17 cellular contexts compared by ENCODE assay signal in the genomic region with DNA sequence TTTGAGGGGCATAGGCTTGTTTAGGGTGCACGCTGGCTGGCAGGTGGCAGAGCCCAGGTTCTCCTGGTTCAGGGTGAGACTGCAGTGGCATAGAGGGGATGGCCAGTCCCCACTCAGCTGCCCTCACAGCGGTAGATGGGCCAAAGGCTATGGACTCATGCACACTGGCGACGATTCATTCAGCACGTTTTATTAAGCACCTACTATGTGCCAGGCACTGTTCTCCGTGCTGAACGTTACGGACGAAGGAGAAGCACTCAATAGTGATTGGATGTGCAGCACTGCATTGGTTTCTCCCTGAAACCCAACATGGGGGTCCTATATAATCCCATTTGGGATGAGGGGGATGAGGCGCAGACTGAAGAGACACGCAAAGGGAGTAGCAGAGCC. TPM values are rescaled to one million over a fixed set of nuclear protein-coding genes. Genes with fewer than 3 reads are reported as not detected.
DNase-seq lines count a peak whose midpoint lies in the region; ATAC-seq, FAIRE-seq and TF ChIP-seq lines count a peak whose summit lies in the region.
"Had no signal": no experiment of that assay in that cellular context is flagged by ENCODE, and none has a peak within 500 bp of the region (broad histone marks: within the 10 kb centered on the region; RNA-seq: fewer than 3 reads in every experiment).

No MANE protein-coding gene starts in this region.

- H3K27me3 ChIP-seq in heart left ventricle = no peaks in the 10 kb centered on the region
- no peaks in the 10 kb centered on the region for H3K27me3 ChIP-seq in ovary

- H3K4me3 ChIP-seq in heart left ventricle = peak overlapping the region in 3 of 12 donors; percentile 6 to 27 (median 16)
- H3K4me3 ChIP-seq in fibroblast of the aortic adventitia (ENCODE audit: low read depth, low read length) = peak overlapping the region; percentile 17
- no peak overlapping the region for H3K4me3 ChIP-seq in ovary
- H3K4me3 ChIP-seq in mucosa of descending colon = no peak overlapping the region
- H3K4me3 ChIP-seq: psoas muscle had no signal

- intact Hi-C loops in heart left ventricle (cut with DNase I) (no loop called here), Right ventricle myocardium inferior (cut with DNase I) (loop anchor here (10.0 kb wide), 1 partner anchor 210 kb away; a partner anchor contains a TSS), ovary (cut with DNase I) (loop anchor here in 2 of 4 donors (10.0 kb wide), 1 partner anchor 60 kb away; no protein-coding TSS in a partner anchor), mucosa of descending colon (cut with DNase I, micrococcal nuclease) (no loop called here)

- WGBS in heart left ventricle, 4 donors = 74 to 88% (median 80%) methylated on average over 11 of the region's 11 CpGs
- WGBS in ovary, 3 donors = 61 to 65% (median 64%) methylated on average over 11 of the region's 11 CpGs

- TF ChIP-seq CTCF in heart left ventricle (IDR thresholded peaks at IDR 0.05) = no peak
- no peak for TF ChIP-seq CTCF in fibroblast of the aortic adventitia (IDR thresholded peaks at IDR 0.05; ENCODE audit: insufficient read depth, low read length)
- TF ChIP-seq CTCF in ovary (IDR thresholded peaks at IDR 0.05) = no peak
- no peak for TF ChIP-seq CTCF in mucosa of descending colon (IDR thresholded peaks at IDR 0.05)

- H3K36me3 ChIP-seq in heart left ventricle = no peaks in the 10 kb centered on the region
- H3K36me3 ChIP-seq in ovary = no peaks in the 10 kb centered on the region
- H3K36me3 ChIP-seq in mucosa of descending colon (ENCODE audit: low read depth) = no peaks in the 10 kb centered on the region

- H3K9me3 ChIP-seq in heart left ventricle (no peaks in the 10 kb centered on the region), ovary (no peaks in the 10 kb centered on the region), mucosa of descending colon (no peaks in the 10 kb centered on the region)
- H3K9me3 ChIP-seq: psoas muscle, SK-N-SH had no signal

- DNase-seq in heart left ventricle = no peak
- DNase-seq in Right ventricle myocardium inferior (ENCODE audit: missing footprints) = no peak
- no peak for DNase-seq in fibroblast of the aortic adventitia (ENCODE audit: low read depth)
- DNase-seq in ovary = no peak
- DNase-seq in urothelium cell line (ENCODE audit: low spot score) = no peak
- DNase-seq in T-helper 1 cell = no peak
- no peak for DNase-seq in mucosa of descending colon
- no peak for DNase-seq in NCI-H524 treated with DMSO at 0.1 percent for 48 hours (lab: John Stamatoyannopoulos, UW)
- DNase-seq: activated CD8-positive, alpha-beta memory T cell treated with anti-CD3 and anti-CD28 coated beads, Interleukin-2, amount 50 U/mL, for 4 hours; effector CD4-positive, alpha-beta T cell; NCI-H187 treated with DMSO at 0.1 percent for 48 hours; NK-92 treated with Interleukin-12 subunit alpha and Interleukin-12 subunit beta, amount 100 ng/mL, for 24 hours; stimulated activated naive CD8-positive, alpha-beta T cell treated with anti-CD3 and anti-CD28 coated beads, Interleukin-15, amount 100 ng/mL, for 72 hours had no signal

- peak; percentile 9 for FAIRE-seq in urothelium cell line (lab: Jason Lieb, UNC)

- peak overlapping the region in 11 of 12 donors; percentile 73 to 89 (median 86) for H3K27ac ChIP-seq in heart left ventricle
- H3K27ac ChIP-seq in ovary = peak overlapping the region; percentile 39 to 88
- H3K27ac ChIP-seq: KMS-11, VCaP had no signal

- no peak for TF ChIP-seq EP300 in ovary (IDR thresholded peaks at IDR 0.05)

- ATAC-seq in heart left ventricle (no peak), Right ventricle myocardium inferior (no peak), mucosa of descending colon (no peak)
- ATAC-seq: stimulated activated naive CD8-positive, alpha-beta T cell treated with anti-CD3 and anti-CD28 coated beads, Interleukin-15, amount 100 ng/mL, for 72 hours had no signal

- H3K4me1 ChIP-seq in heart left ventricle (peaks cover 11 to 99% (median 75%) of the 10 kb centered on the region in 12 donors), ovary (ENCODE audit: insufficient read depth) (peaks cover 50% of the 10 kb centered on the region), mucosa of descending colon (ENCODE audit: low read depth) (peaks cover 14% of the 10 kb centered on the region)

- TF ChIP-seq POLR2A in heart left ventricle (IDR thresholded peaks at IDR 0.05) (no peak), ovary (IDR thresholded peaks at IDR 0.05) (no peak)

RNA-seq across cellular contexts. Expression of a gene that starts 8.6 kb away (rescaled TPM):
- total RNA-seq in heart left ventricle = 10 to 100 TPM in 7 of 9 donors, 1 to 10 TPM in 2; 7.6 to 23.4 (median 12.7) TPM
- 10 to 100 TPM in 1 of 2 donors, 1 to 10 TPM in 1; 7.7 to 14.2 TPM for polyA plus RNA-seq in heart left ventricle
- total RNA-seq in Right ventricle myocardium inferior = 16.0 TPM
- 3.3 and 6.6 TPM in 2 replicates for total RNA-seq in fibroblast of the aortic adventitia (ENCODE audit: low replicate concordance)
- 10 to 100 TPM in 5 of 7 donors, 1 to 10 TPM in 2; 5.1 to 79.5 (median 49.8) TPM for total RNA-seq in ovary
- polyA plus RNA-seq in ovary = 10 to 100 TPM in 1 of 2 donors, 1 to 10 TPM in 1; 1.6 to 24.6 TPM
- total RNA-seq in mucosa of descending colon = 10 to 100 TPM in 1 of 3 donors, 1 to 10 TPM in 2; 1.7 to 21.1 (median 2.9) TPM

RNA-seq across cellular contexts. Expression of a gene that starts 26.6 kb away (rescaled TPM):
- total RNA-seq in heart left ventricle (10 to 100 TPM; 32.7 to 96.9 (median 60.9) TPM), Right ventricle myocardium inferior (73.4 TPM), fibroblast of the aortic adventitia (ENCODE audit: low replicate concordance) (5.0 and 20.2 TPM in 2 replicates), ovary (10 to 100 TPM; 24.0 to 47.2 (median 35.7) TPM), mucosa of descending colon (10 to 100 TPM; 31.9 to 35.8 (median 32.6) TPM)
- polyA plus RNA-seq in heart left ventricle (100 to 1,000 TPM; 109 to 210 TPM), ovary (10 to 100 TPM; 18.5 to 42.2 TPM)

RNA-seq across cellular contexts. Expression of a gene that starts 47.2 kb away (rescaled TPM):
- 10 to 100 TPM in 3 of 9 donors, 1 to 10 TPM in 6; 3.8 to 20.0 (median 6.2) TPM for total RNA-seq in heart left ventricle
- polyA plus RNA-seq in heart left ventricle = 10 to 100 TPM in 1 of 2 donors, 1 to 10 TPM in 1; 6.1 to 14.9 TPM
- 6.4 TPM for total RNA-seq in Right ventricle myocardium inferior
- 130 and 136 TPM in 2 replicates for total RNA-seq in fibroblast of the aortic adventitia (ENCODE audit: low replicate concordance)
- total RNA-seq in ovary = 10 to 100 TPM; 19.8 to 49.5 (median 43.5) TPM
- polyA plus RNA-seq in ovary = 10 to 100 TPM in 1 of 2 donors, 1 to 10 TPM in 1; 2.4 to 47.6 TPM
- total RNA-seq in mucosa of descending colon = 1 to 10 TPM in 2 of 3 donors, under 1 TPM in 1; 0.93 to 8.4 (median 5.1) TPM

RNA-seq across cellular contexts. Expression of a gene that starts 51.7 kb away (rescaled TPM):
- total RNA-seq in heart left ventricle = 1 to 10 TPM; 1.7 to 5.5 (median 3.3) TPM
- 1 to 10 TPM; 2.5 to 3.1 TPM for polyA plus RNA-seq in heart left ventricle
- total RNA-seq in Right ventricle myocardium inferior = 4.4 TPM
- 5.5 and 10.6 TPM in 2 replicates for total RNA-seq in fibroblast of the aortic adventitia (ENCODE audit: low replicate concordance)
- total RNA-seq in ovary = 10 to 100 TPM in 5 of 7 donors, 1 to 10 TPM in 2; 3.7 to 23.7 (median 18.3) TPM
- polyA plus RNA-seq in ovary = 10 to 100 TPM in 1 of 2 donors, 1 to 10 TPM in 1; 2.1 to 14.0 TPM
- total RNA-seq in mucosa of descending colon = 10 to 100 TPM in 2 of 3 donors, 1 to 10 TPM in 1; 10.0 to 12.2 (median 12.1) TPM
